ENCODE assay signal across 28 cellular contexts in the genomic region with DNA sequence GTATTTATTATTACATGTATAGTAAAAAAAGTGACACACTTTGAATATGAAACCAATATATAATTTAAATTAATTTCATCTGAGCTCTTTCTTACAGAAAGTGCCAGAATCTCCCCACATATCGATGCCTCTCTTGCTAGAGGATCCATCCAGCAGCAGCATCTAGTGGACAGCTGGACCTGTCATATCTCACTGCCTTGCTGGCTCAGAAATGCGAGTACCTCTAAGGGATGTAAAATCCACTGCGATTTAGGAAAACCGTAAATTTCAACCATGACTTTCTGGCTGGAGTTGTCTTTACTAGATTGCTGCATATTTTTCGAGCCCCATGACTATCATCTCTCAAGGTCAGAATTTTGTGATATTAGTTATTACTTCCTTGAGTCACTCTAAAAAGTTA.
"Had no signal": no experiment of that assay in that cellular context is flagged by ENCODE, and none has a peak within 500 bp of the region (broad histone marks: within the 10 kb centered on the region; RNA-seq: fewer than 3 reads in every experiment).

No MANE protein-coding gene starts in this region.

- H3K27ac ChIP-seq: adrenal gland, body of pancreas, coronary artery, dorsolateral prefrontal cortex, esophagus muscularis mucosa, foreskin keratinocyte, gastrocnemius medialis, heart left ventricle, WERI-Rb-1 had no signal

- H3K36me3 ChIP-seq: adrenal gland, esophagus muscularis mucosa, gastrocnemius medialis, heart left ventricle, WERI-Rb-1 had no signal

- H3K4me1 ChIP-seq: body of pancreas, esophagus muscularis mucosa, foreskin keratinocyte, gastrocnemius medialis, heart left ventricle had no signal

- H3K27me3 ChIP-seq: adrenal gland, body of pancreas, dorsolateral prefrontal cortex, esophagus muscularis mucosa, foreskin keratinocyte, gastrocnemius medialis, heart left ventricle had no signal

- DNase-seq: activated B cell treated with CpG ODN at 0.5 μM for 24 hours; activated CD4-positive, alpha-beta T cell treated with anti-CD3 and anti-CD28 coated beads for 48 hours; activated CD4-positive, alpha-beta T cell treated with anti-CD3 and anti-CD28 coated beads, Interleukin-2, amount 50 U/mL, for 1 hour; activated CD4-positive, alpha-beta T cell treated with anti-CD3 and anti-CD28 coated beads, Interleukin-2, amount 50 U/mL, for 48 hours; activated CD8-positive, alpha-beta memory T cell treated with anti-CD3 and anti-CD28 coated beads for 24 hours; activated CD8-positive, alpha-beta T cell treated with anti-CD3 and anti-CD28 coated beads for 36 hours; activated effector memory CD4-positive, alpha-beta T cell treated with anti-CD3 and anti-CD28 coated beads, Interleukin-2, amount 50 U/mL, for 16 hours; activated naive CD4-positive, alpha-beta T cell treated with anti-CD3 and anti-CD28 coated beads for 36 hours; activated naive CD8-positive, alpha-beta T cell treated with anti-CD3 and anti-CD28 coated beads for 36 hours; activated naive CD8-positive, alpha-beta T cell treated with anti-CD3 and anti-CD28 coated beads, Interleukin-2, amount 50 U/mL, for 24 hours; activated T-cell treated with anti-CD3 and anti-CD28 coated beads, Interleukin-2, amount 50 U/mL, for 4 hours; adrenal gland; aorta; body of pancreas; cerebellar nuclear complex; effector memory CD4-positive, alpha-beta T cell; endodermal cell; erythroblast; foreskin keratinocyte; gastrocnemius medialis; glutamatergic neuron; heart left ventricle; T-helper 17 cell; T1000; WERI-Rb-1 had no signal

- H3K4me3 ChIP-seq: adrenal gland, body of pancreas, coronary artery, dorsolateral prefrontal cortex, esophagus muscularis mucosa, gastrocnemius medialis, heart left ventricle had no signal

- H3K9me3 ChIP-seq: adrenal gland, body of pancreas, esophagus muscularis mucosa, gastrocnemius medialis, heart left ventricle had no signal
